Comparison of ENCODE assay signal across 27 cellular contexts in the genomic region with DNA sequence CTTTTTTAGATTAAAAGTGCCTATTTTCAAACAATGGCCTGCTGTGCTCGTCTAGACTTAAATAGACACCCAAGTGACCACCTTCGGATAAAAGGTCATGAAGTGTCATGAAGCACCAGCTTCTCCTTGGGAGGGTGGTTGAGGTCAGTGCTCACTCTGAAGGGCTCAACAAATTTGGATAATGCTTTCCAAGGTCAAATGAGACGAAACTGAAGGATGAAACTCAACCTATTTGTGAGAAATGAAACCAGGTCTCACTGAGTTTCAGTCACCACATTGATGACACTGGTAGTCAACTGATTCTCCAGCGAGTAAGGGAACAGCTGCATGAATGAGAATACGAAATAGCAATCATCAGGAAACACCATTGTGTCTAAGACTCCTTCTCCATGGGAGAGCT.
"Had no signal": no experiment of that assay in that cellular context is flagged by ENCODE, and none has a peak within 500 bp of the region (broad histone marks: within the 10 kb centered on the region; RNA-seq: fewer than 3 reads in every experiment).

No MANE protein-coding gene starts in this region.

- H3K36me3 ChIP-seq: neutrophil, pancreas, prostate gland, right atrium auricular region, right lobe of liver, sigmoid colon, stomach, thoracic aorta, thyroid gland, tibial nerve, upper lobe of left lung, vagina had no signal

- H3K4me3 Mint-ChIP-seq: natural killer cell treated with Interleukin-12 subunit alpha and Interleukin-12 subunit beta and Interleukin-15 and Interleukin-18, amount 100 ng/mL, for 72 hours; nephron progenitor cell; neural crest cell; stimulated activated effector memory CD8-positive, alpha-beta T cell treated with anti-CD3 and anti-CD28 coated beads, Interleukin-12 subunit alpha, Interleukin-12 subunit beta, amount 100 ng/mL, for 72 hours; stimulated activated naive B cell treated with anti-CD40 and anti-IgM and Interleukin-4, amounts not matched to agents 10 μg/mL and 1 μg/mL and 100 μg/mL, for 72 hours; stimulated activated naive CD8-positive, alpha-beta T cell treated with anti-CD3 and anti-CD28 coated beads, Interleukin-15, Interleukin-2, amounts not matched to agents 100 ng/mL and 50 ng/mL, for 24 hours had no signal

- H3K27me3 Mint-ChIP-seq: natural killer cell treated with Interleukin-12 subunit alpha and Interleukin-12 subunit beta and Interleukin-15 and Interleukin-18, amount 100 ng/mL, for 72 hours; stimulated activated naive B cell treated with anti-CD40 and anti-IgM and Interleukin-4, amounts not matched to agents 10 μg/mL and 1 μg/mL and 100 μg/mL, for 72 hours; stimulated activated naive CD8-positive, alpha-beta T cell treated with anti-CD3 and anti-CD28 coated beads, Interleukin-15, Interleukin-2, amounts not matched to agents 100 ng/mL and 50 ng/mL, for 24 hours had no signal

- H3K4me3 ChIP-seq: pancreas, prostate gland, right atrium auricular region, right lobe of liver, sigmoid colon, stomach, thoracic aorta, thyroid gland, tibial nerve, upper lobe of left lung, vagina had no signal

- H3K4me1 Mint-ChIP-seq: neural crest cell; stimulated activated effector memory CD8-positive, alpha-beta T cell treated with anti-CD3 and anti-CD28 coated beads, Interleukin-12 subunit alpha, Interleukin-12 subunit beta, amount 100 ng/mL, for 72 hours; stimulated activated naive B cell treated with anti-CD40 and anti-IgM and Interleukin-4, amounts not matched to agents 10 μg/mL and 1 μg/mL and 100 μg/mL, for 72 hours had no signal

- H3K9me3 ChIP-seq: neutrophil, pancreas, prostate gland, right atrium auricular region, right lobe of liver, sigmoid colon, stomach, thoracic aorta, thyroid gland, tibial nerve, upper lobe of left lung, vagina had no signal

- H3K27ac ChIP-seq: neutrophil, pancreas, prostate gland, right atrium auricular region, right lobe of liver, sigmoid colon, stomach, thoracic aorta, thyroid gland, tibial nerve, upper lobe of left lung, vagina had no signal

- H3K27me3 ChIP-seq: neutrophil, pancreas, right atrium auricular region, right lobe of liver, sigmoid colon, stomach, thyroid gland, tibial nerve, upper lobe of left lung, vagina had no signal

- ATAC-seq: natural killer cell treated with Interleukin-12 subunit alpha and Interleukin-12 subunit beta and Interleukin-15 and Interleukin-18, amount 100 ng/mL, for 72 hours; pancreas; right lobe of liver; stimulated activated effector memory CD8-positive, alpha-beta T cell treated with anti-CD3 and anti-CD28 coated beads, Interleukin-12 subunit alpha, Interleukin-12 subunit beta, amount 100 ng/mL, for 72 hours; stimulated activated naive B cell treated with anti-CD40 and anti-IgM and Interleukin-4, amounts not matched to agents 10 μg/mL and 1 μg/mL and 100 μg/mL, for 72 hours had no signal

- H3K27ac Mint-ChIP-seq: natural killer cell treated with Interleukin-12 subunit alpha and Interleukin-12 subunit beta and Interleukin-15 and Interleukin-18, amount 100 ng/mL, for 72 hours; nephron progenitor cell; stimulated activated effector memory CD8-positive, alpha-beta T cell treated with anti-CD3 and anti-CD28 coated beads, Interleukin-12 subunit alpha, Interleukin-12 subunit beta, amount 100 ng/mL, for 72 hours; stimulated activated naive B cell treated with anti-CD40 and anti-IgM and Interleukin-4, amounts not matched to agents 10 μg/mL and 1 μg/mL and 100 μg/mL, for 72 hours; stimulated activated naive CD8-positive, alpha-beta T cell treated with anti-CD3 and anti-CD28 coated beads, Interleukin-15, Interleukin-2, amounts not matched to agents 100 ng/mL and 50 ng/mL, for 24 hours had no signal

- DNase-seq: nephron progenitor cell; nucleus accumbens; pancreas; retina; right lobe of liver; sigmoid colon; small intestine; stimulated activated CD4-positive, alpha-beta T cell treated with anti-CD3 and anti-CD28 coated beads, Interleukin-15, amount 100 ng/mL, for 24 hours; stimulated activated CD4-positive, alpha-beta T cell treated with anti-CD3 and anti-CD28 coated beads, Interleukin-2, amount 100 ng/mL, for 24 hours; stimulated activated CD4-positive, alpha-beta T cell treated with anti-CD3 and anti-CD28 coated beads, Interleukin-2, amount 100 ng/mL, for 48 hours; stimulated activated CD4-positive, alpha-beta T cell treated with anti-CD3 and anti-CD28 coated beads, Interleukin-4, amount 100 ng/mL, for 24 hours; stimulated activated naive B cell treated with anti-CD40 and anti-IgM and Interleukin-4, amounts not matched to agents 10 μg/mL and 1 μg/mL and 100 μg/mL, for 72 hours; stimulated activated naive CD4-positive, alpha-beta T cell treated with Interleukin-2 at 50 U/mL for 16 hours; stomach; thyroid gland; trophoblast cell; upper lobe of left lung had no signal

- H3K36me3 Mint-ChIP-seq: natural killer cell treated with Interleukin-12 subunit alpha and Interleukin-12 subunit beta and Interleukin-15 and Interleukin-18, amount 100 ng/mL, for 72 hours; stimulated activated effector memory CD8-positive, alpha-beta T cell treated with anti-CD3 and anti-CD28 coated beads, Interleukin-12 subunit alpha, Interleukin-12 subunit beta, amount 100 ng/mL, for 72 hours; stimulated activated naive B cell treated with anti-CD40 and anti-IgM and Interleukin-4, amounts not matched to agents 10 μg/mL and 1 μg/mL and 100 μg/mL, for 72 hours had no signal

- H3K9me3 Mint-ChIP-seq: nephron progenitor cell, neural crest cell had no signal

- H3K4me1 ChIP-seq: pancreas, prostate gland, right atrium auricular region, right lobe of liver, sigmoid colon, stomach, thyroid gland, tibial nerve, upper lobe of left lung, vagina had no signal
